8 cellular contexts compared by ENCODE assay signal in the genomic region with DNA sequence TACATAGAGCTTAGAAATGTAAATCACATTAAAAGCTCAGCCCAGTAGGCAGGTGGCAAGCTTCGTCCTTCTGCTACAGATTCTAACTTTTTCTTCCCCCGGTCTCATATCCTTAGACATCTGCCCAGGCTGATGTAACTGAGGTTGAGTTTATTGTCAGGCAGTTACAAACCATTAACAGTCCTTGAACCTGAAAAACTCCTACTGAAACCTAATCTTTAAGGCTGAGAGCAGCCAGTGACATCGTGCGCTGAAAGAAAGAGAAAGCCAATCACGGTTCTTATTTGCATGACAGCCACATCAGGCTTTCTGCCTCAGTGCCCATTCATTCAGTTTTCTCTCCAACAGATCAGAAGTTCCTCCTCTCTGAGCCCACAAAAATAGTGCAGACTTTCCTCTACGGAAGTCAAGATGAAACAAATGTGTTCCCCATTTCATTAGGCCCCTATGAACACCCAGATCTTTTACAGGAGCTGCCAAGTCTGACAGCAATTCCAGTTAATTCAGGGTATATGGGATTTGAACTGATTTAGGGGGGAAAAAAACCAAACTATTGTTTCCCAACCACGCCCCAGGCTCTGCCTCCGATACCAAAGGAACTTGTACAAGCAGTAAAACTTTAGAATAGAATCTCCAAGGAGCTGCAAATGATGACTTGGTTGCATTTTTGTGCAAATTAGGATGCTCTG. TPM values are rescaled to one million over a fixed set of nuclear protein-coding genes. Genes with fewer than 3 reads are reported as not detected.
DNase-seq lines count a peak whose midpoint lies in the region; ATAC-seq and TF ChIP-seq lines count a peak whose summit lies in the region.

A gene with protein sequence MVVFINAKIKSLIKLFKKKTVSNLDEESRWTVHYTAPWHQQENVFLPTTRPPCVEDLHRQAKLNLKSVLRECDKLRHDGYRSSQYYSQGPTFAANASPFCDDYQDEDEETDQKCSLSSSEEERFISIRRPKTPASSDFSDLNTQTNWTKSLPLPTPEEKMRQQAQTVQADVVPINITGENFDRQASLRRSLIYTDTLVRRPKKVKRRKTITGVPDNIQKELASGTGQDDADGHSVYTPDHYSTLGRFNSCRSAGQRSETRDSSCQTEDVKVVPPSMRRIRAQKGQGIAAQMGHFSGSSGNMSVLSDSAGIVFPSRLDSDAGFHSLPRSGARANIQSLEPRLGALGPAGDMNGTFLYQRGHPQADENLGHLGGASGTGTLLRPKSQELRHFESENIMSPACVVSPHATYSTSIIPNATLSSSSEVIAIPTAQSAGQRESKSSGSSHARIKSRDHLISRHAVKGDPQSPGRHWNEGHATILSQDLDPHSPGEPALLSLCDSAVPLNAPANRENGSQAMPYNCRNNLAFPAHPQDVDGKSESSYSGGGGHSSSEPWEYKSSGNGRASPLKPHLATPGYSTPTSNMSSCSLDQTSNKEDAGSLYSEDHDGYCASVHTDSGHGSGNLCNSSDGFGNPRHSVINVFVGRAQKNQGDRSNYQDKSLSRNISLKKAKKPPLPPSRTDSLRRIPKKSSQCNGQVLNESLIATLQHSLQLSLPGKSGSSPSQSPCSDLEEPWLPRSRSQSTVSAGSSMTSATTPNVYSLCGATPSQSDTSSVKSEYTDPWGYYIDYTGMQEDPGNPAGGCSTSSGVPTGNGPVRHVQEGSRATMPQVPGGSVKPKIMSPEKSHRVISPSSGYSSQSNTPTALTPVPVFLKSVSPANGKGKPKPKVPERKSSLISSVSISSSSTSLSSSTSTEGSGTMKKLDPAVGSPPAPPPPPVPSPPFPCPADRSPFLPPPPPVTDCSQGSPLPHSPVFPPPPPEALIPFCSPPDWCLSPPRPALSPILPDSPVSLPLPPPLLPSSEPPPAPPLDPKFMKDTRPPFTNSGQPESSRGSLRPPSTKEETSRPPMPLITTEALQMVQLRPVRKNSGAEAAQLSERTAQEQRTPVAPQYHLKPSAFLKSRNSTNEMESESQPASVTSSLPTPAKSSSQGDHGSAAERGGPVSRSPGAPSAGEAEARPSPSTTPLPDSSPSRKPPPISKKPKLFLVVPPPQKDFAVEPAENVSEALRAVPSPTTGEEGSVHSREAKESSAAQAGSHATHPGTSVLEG (N-terminal part only) (minus strand): TSS at position 192 of the 689 bp plus-strand sequence. CDS start 204 bp downstream, outside the sequence.

- H3K36me3 Mint-ChIP-seq in CD8-positive, alpha-beta T cell: no peaks in the 10 kb centered on the region

- ATAC-seq in GM18502 (IDR thresholded peaks at IDR 0.05; ENCODE audit: poor library complexity, unreplicated experiment): peak; percentile 99
- peak; percentile 97 for ATAC-seq in HG02610 (IDR thresholded peaks at IDR 0.05; ENCODE audit: unreplicated experiment)
- ATAC-seq in esophagus mucosa: peak; percentile 85
- no peak for ATAC-seq in CD8-positive, alpha-beta T cell

- no peak within 1 kb of the TSS for H3K4me3 ChIP-seq in CD8-positive, alpha-beta T cell (ENCODE audit: low read depth, low read length)

- H3K9me3 Mint-ChIP-seq in CD8-positive, alpha-beta T cell: no peaks in the 10 kb centered on the region

- no peaks in the 10 kb centered on the region for H3K36me3 ChIP-seq in CD8-positive, alpha-beta T cell (ENCODE audit: insufficient read depth, low read length)

- intact Hi-C loops in CD8-positive, alpha-beta T cell (cut with DNase I, micrococcal nuclease): no loop called here

- H3K27me3 Mint-ChIP-seq in CD8-positive, alpha-beta T cell (ENCODE audit: low read depth): peaks cover 9% of the 10 kb centered on the region

- H3K27ac Mint-ChIP-seq in CD8-positive, alpha-beta T cell: no peak within 1 kb of the TSS

- CTCF ChIA-PET in RWPE1 (lab: Yijun Ruan, JAX): no interaction called here
- CTCF ChIA-PET in CD8-positive, alpha-beta T cell (lab: Charles Lee): interaction anchor here (5.0 kb wide), 1 partner anchor 9 kb away, joined by 29 read pairs; no protein-coding TSS in a partner anchor

- H3K4me1 Mint-ChIP-seq in CD8-positive, alpha-beta T cell (ENCODE audit: low read depth): peaks cover 4% of the 10 kb centered on the region

- no peak for TF ChIP-seq CTCF in RWPE1 (conservative IDR thresholded peaks at IDR 0.05; ENCODE audit: low read depth)
- no peak for TF ChIP-seq CTCF in CD8-positive, alpha-beta T cell (IDR thresholded peaks at IDR 0.05)

- POLR2A ChIA-PET in RWPE1 (lab: Yijun Ruan, JAX; ENCODE audit: low non-redundant PET): no interaction called here
- POLR2A ChIA-PET in CD8-positive, alpha-beta T cell (lab: Charles Lee): no interaction called here

- H3K27me3 ChIP-seq in CD8-positive, alpha-beta T cell (ENCODE audit: insufficient read depth, low read length): no peaks in the 10 kb centered on the region

- DNase-seq in NCI-H2107 treated with DMSO at 0.1 percent for 48 hours (lab: John Stamatoyannopoulos, UW; ENCODE audit: unreplicated experiment): peak; percentile 95
- DNase-seq in myocyte (ENCODE audit: low read depth): no peak
- DNase-seq in RWPE1 (ENCODE audit: low spot score): no peak
- no peak for DNase-seq in cerebellar cortex (ENCODE audit: low spot score)
- DNase-seq in CD8-positive, alpha-beta T cell: no peak

- H3K4me1 ChIP-seq in CD8-positive, alpha-beta T cell (ENCODE audit: insufficient read depth, low read length): no peaks in the 10 kb centered on the region

- no peak within 1 kb of the TSS for H3K27ac ChIP-seq in RWPE1
- no peak within 1 kb of the TSS for H3K27ac ChIP-seq in CD8-positive, alpha-beta T cell (ENCODE audit: low read depth, low read length)

- no peak within 1 kb of the TSS for H3K4me3 Mint-ChIP-seq in CD8-positive, alpha-beta T cell

- no peaks in the 10 kb centered on the region for H3K9me3 ChIP-seq in CD8-positive, alpha-beta T cell (ENCODE audit: low read length)

RNA-seq across cellular contexts. Expression of the gene that starts here (rescaled TPM):
- total RNA-seq in esophagus mucosa (34.8 TPM), myocyte (9.3 and 12.0 TPM in 2 replicates)
- polyA plus RNA-seq in myocyte (2012): 7.7 TPM
- not detected for total RNA-seq in CD8-positive, alpha-beta T cell

Comparison
In these comparisons a context has a peak if more than half of its experiments do, and no peak if none do; other contexts are left out.
1. RNA of the gene that starts here (total RNA-seq): 34.8 TPM in esophagus mucosa (single experiment) and 9.3 to 12.0 TPM in myocyte; not detected in CD8-positive, alpha-beta T cell; every median in the first group is over 10 times any median in the second.